In genomic region chr6:31199105-31199452, GRCh38 we compare ENCODE assay signal across 9 cellular contexts. TPM values are rescaled to one million over a fixed set of nuclear protein-coding genes. Genes with fewer than 3 reads are reported as not detected.
DNase-seq lines count a peak whose midpoint lies in the region; TF ChIP-seq lines count a peak whose summit lies in the region.
"Not testable (repeated sequence)": the region's sequence is repeated elsewhere in the genome, so short reads cannot be mapped to it uniquely, and the experiment has no call there.
"Had no signal": no experiment of that assay in that cellular context is flagged by ENCODE, and none has a peak within 500 bp of the region (broad histone marks: within the 10 kb centered on the region; RNA-seq: fewer than 3 reads in every experiment).

No MANE protein-coding gene starts in this region.

- H3K9me3 ChIP-seq in OCI-LY1 (ENCODE audit: low read length) = peaks cover 11% of the 10 kb centered on the region
- not testable (repeated sequence) for H3K9me3 ChIP-seq in mononuclear cell (ENCODE audit: low read depth, low read length)
- peaks cover 0 to 11% (median 0%) of the 10 kb centered on the region in 8 donors for H3K9me3 ChIP-seq in spleen

- not testable (repeated sequence) for DNase-seq in GM06990 (ENCODE audit: extremely low read depth, insufficient read length); activated CD4-positive, alpha-beta memory T cell treated with anti-CD3 and anti-CD28 coated beads for 36 hours; epithelial cell of proximal tubule (ENCODE audit: low read depth); spleen

- H3K4me3 ChIP-seq in GM06990 (replicated peaks; ENCODE audit: low read depth, low read length) (peak overlapping the region; percentile 74), OCI-LY1 (ENCODE audit: low read depth, low read length, poor library complexity, severe bottlenecking) (peak overlapping the region; percentile 72), epithelial cell of proximal tubule (ENCODE audit: low read depth, low read length) (peak overlapping the region; percentile 81), mononuclear cell (ENCODE audit: low read length) (peak overlapping the region; percentile 98), spleen (peak overlapping the region in 6 of 8 donors; percentile 54 to 81 (median 58))

- not testable (repeated sequence) for H3K27me3 Mint-ChIP-seq in activated CD4-positive, alpha-beta memory T cell treated with anti-CD3 and anti-CD28 coated beads for 36 hours; activated naive CD8-positive, alpha-beta T cell

- peak overlapping the region; percentile 89 for H3K4me3 Mint-ChIP-seq in activated CD4-positive, alpha-beta memory T cell treated with anti-CD3 and anti-CD28 coated beads for 36 hours
- peak overlapping the region; percentile 90 for H3K4me3 Mint-ChIP-seq in activated naive CD8-positive, alpha-beta T cell

- not testable (repeated sequence) for TF ChIP-seq POLR2A in spleen (IDR thresholded peaks at IDR 0.05)

- H2AFZ ChIP-seq in OCI-LY1 (ENCODE audit: low read length) = not testable (repeated sequence)

- not testable (repeated sequence) for H3K27me3 ChIP-seq in GM06990 (replicated peaks; ENCODE audit: control insufficient read depth, insufficient read depth, low read length); OCI-LY1 (ENCODE audit: insufficient read depth, low read length); mononuclear cell (ENCODE audit: insufficient read depth, low read length); spleen (replicated peaks in 1 of 7)

- H3K4me1 ChIP-seq in OCI-LY1 (ENCODE audit: insufficient read depth, low read length, severe bottlenecking) (peaks cover 52% of the 10 kb centered on the region), mononuclear cell (ENCODE audit: insufficient read depth, low read length) (peaks cover 76% of the 10 kb centered on the region), spleen (peaks cover 14 to 88% (median 62%) of the 10 kb centered on the region in 6 donors)

- TF ChIP-seq CTCF in GM06990 (IDR thresholded peaks at IDR 0.05; ENCODE audit: insufficient read depth, low read length, poor library complexity, severe bottlenecking); OCI-LY1 (IDR thresholded peaks at IDR 0.05; ENCODE audit: low read length); epithelial cell of proximal tubule (conservative IDR thresholded peaks at IDR 0.05; ENCODE audit: low read depth, low read length); spleen (IDR thresholded peaks at IDR 0.05 in 8 of 11, conservative IDR thresholded peaks at IDR 0.05 in 3 of 11): not testable (repeated sequence)

- peak overlapping the region; percentile 59; the same call in 1 of the 2 replicates for H3K4me2 ChIP-seq in OCI-LY1 (ENCODE audit: low read length)

- 73 to 86% (median 82%) methylated on average over 4 of the region's 4 CpGs for WGBS in spleen, 5 donors

- peaks cover 26% of the 10 kb centered on the region for H3K36me3 Mint-ChIP-seq in activated CD4-positive, alpha-beta memory T cell treated with anti-CD3 and anti-CD28 coated beads for 36 hours
- H3K36me3 Mint-ChIP-seq in activated naive CD8-positive, alpha-beta T cell = not testable (repeated sequence)

- not testable (repeated sequence) for H3K9me3 Mint-ChIP-seq in activated CD4-positive, alpha-beta memory T cell treated with anti-CD3 and anti-CD28 coated beads for 36 hours; activated naive CD8-positive, alpha-beta T cell (ENCODE audit: low read depth)

- not testable (repeated sequence) for H3K9ac ChIP-seq in OCI-LY1 (ENCODE audit: low read length)

- H3K9me2 ChIP-seq in OCI-LY1 (ENCODE audit: low read depth, low read length) = not testable (repeated sequence)

- POLR2A ChIA-PET in activated CD4-positive, alpha-beta memory T cell treated with anti-CD3 and anti-CD28 coated beads for 36 hours (lab: Charles Lee) = interaction anchor here (1.2 kb wide), 1 partner anchor 18 kb away, joined by 4 read pairs; no protein-coding TSS in a partner anchor

- peak overlapping the region; percentile 83 for H3K27ac Mint-ChIP-seq in activated CD4-positive, alpha-beta memory T cell treated with anti-CD3 and anti-CD28 coated beads for 36 hours
- peak overlapping the region; percentile 10 for H3K27ac Mint-ChIP-seq in activated naive CD8-positive, alpha-beta T cell

- peaks cover 10% of the 10 kb centered on the region for H3F3A ChIP-seq in OCI-LY1 (ENCODE audit: insufficient read depth, low read length)

- H3K27ac ChIP-seq in OCI-LY1 (ENCODE audit: low read depth, low read length, poor library complexity, severe bottlenecking) (peak overlapping the region; percentile 93), spleen (peak overlapping the region in 7 of 8 donors; percentile 93 to 100 (median 99))

- not testable (repeated sequence) for H3K36me3 ChIP-seq in GM06990 (ENCODE audit: control insufficient read depth, insufficient read depth, low read length)
- H3K36me3 ChIP-seq in OCI-LY1 (ENCODE audit: insufficient read depth, low read length) = peaks cover 44% of the 10 kb centered on the region
- peaks cover 0 to 43% (median 1%) of the 10 kb centered on the region in 6 donors for H3K36me3 ChIP-seq in spleen

- H3K4me1 Mint-ChIP-seq in activated CD4-positive, alpha-beta memory T cell treated with anti-CD3 and anti-CD28 coated beads for 36 hours (ENCODE audit: low read depth) = peaks cover 63% of the 10 kb centered on the region
- peaks cover 73% of the 10 kb centered on the region for H3K4me1 Mint-ChIP-seq in activated naive CD8-positive, alpha-beta T cell (ENCODE audit: low read depth)

- CTCF ChIA-PET in activated CD4-positive, alpha-beta memory T cell treated with anti-CD3 and anti-CD28 coated beads for 36 hours (lab: Charles Lee) = interaction anchor here (1.6 to 7.7 kb wide), 2 partner anchors 168 kb away, joined by 4 to 161 read pairs; no protein-coding TSS in a partner anchor

- intact Hi-C loops in activated CD4-positive, alpha-beta memory T cell treated with anti-CD3 and anti-CD28 coated beads for 36 hours (cut with micrococcal nuclease) = not testable (repeated sequence)
- intact Hi-C loops in spleen (cut with DNase I; ENCODE audit: low total_unique reads) = loop anchor here (5.0 kb wide), 1 partner anchor 168 kb away; no protein-coding TSS in a partner anchor

- H4K20me1 ChIP-seq in OCI-LY1 (ENCODE audit: insufficient read depth, low read length) = not testable (repeated sequence)

- peaks cover 15% of the 10 kb centered on the region for H3K79me2 ChIP-seq in OCI-LY1 (ENCODE audit: insufficient read depth, low read length)

RNA-seq across cellular contexts. Expression of gene POU5F1, which starts 28.6 kb away (rescaled TPM):
- under 1 TPM in 1 of 2 experiments, not detected in 1; 0.52 TPM for total RNA-seq in activated CD4-positive, alpha-beta memory T cell treated with anti-CD3 and anti-CD28 coated beads for 36 hours
- 2.1 and 5.1 TPM in 2 replicates for total RNA-seq in epithelial cell of proximal tubule
- not detected for total RNA-seq in mononuclear cell
- total RNA-seq in spleen = 1 to 10 TPM in 5 of 7 donors, under 1 TPM in 2; 0.57 to 3.7 (median 1.3) TPM
- polyA plus RNA-seq in spleen = 1 to 10 TPM; 1.2 to 3.2 (median 2.7) TPM
- total RNA-seq: endothelial cell of umbilical vein, lung microvascular endothelial cell had no signal

RNA-seq across cellular contexts. Expression of gene TCF19, which starts 40.7 kb away (rescaled TPM):
- 10 to 100 TPM; 93.0 to 93.1 TPM for total RNA-seq in activated CD4-positive, alpha-beta memory T cell treated with anti-CD3 and anti-CD28 coated beads for 36 hours
- total RNA-seq in epithelial cell of proximal tubule (34.1 and 47.5 TPM in 2 replicates), mononuclear cell (1.9 TPM), spleen (10 to 100 TPM in 4 of 7 donors, 1 to 10 TPM in 3; 6.6 to 12.6 (median 10.2) TPM)
- 1 to 10 TPM; 6.2 to 9.8 (median 7.1) TPM for polyA plus RNA-seq in spleen

RNA-seq across cellular contexts. Expression of gene CCHCR1, which starts 41.5 kb away (rescaled TPM):
- total RNA-seq in activated CD4-positive, alpha-beta memory T cell treated with anti-CD3 and anti-CD28 coated beads for 36 hours = 10 to 100 TPM; 44.5 to 50.5 TPM
- total RNA-seq in epithelial cell of proximal tubule (23.2 and 28.2 TPM in 2 replicates), mononuclear cell (4.3 TPM), spleen (10 to 100 TPM in 6 of 7 donors, 1 to 10 TPM in 1; 7.7 to 22.5 (median 17.8) TPM)
- polyA plus RNA-seq in spleen = 10 to 100 TPM; 11.1 to 15.2 (median 11.7) TPM
